Comparison of ENCODE assay signal across 8 cellular contexts in the genomic region with DNA sequence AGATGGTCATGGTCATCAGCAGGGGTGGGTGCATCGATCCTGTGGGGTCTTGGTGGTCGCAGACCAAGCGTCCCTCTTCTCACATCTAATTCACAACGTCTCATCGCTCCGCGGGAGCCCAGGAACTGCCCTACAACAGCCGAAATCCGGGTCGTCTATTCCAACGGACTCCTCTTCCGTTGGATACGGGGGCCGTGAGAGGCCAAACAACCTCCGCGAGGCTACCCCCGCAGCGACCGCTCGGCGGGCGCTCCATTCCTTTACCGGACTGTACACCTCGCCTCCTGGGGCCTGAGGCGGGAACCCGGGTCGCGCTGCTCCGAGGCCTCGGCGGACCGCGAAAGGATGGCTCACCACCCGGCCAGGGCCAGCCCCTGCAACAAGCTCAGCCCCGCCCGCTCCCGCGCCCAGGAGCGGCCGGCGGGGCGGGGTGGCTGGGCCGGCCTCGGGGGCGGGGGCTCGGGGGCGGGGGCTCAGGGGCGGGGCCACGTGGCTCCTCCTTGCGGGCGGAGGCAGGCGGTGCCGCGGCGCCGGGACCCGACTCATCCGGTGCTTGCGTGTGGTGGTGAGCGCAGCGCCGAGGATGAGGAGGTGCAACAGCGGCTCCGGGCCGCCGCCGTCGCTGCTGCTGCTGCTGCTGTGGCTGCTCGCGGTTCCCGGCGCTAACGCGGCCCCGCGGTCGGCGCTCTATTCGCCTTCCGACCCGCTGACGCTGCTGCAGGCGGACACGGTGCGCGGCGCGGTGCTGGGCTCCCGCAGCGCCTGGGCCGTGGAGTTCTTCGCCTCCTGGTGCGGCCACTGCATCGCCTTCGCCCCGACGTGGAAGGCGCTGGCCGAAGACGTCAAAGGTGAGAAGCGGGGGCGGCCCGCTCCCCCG. TPM values are rescaled to one million over a fixed set of nuclear protein-coding genes. Genes with fewer than 3 reads are reported as not detected.
DNase-seq lines count a peak whose midpoint lies in the region; ATAC-seq, FAIRE-seq and TF ChIP-seq lines count a peak whose summit lies in the region.

A gene with protein sequence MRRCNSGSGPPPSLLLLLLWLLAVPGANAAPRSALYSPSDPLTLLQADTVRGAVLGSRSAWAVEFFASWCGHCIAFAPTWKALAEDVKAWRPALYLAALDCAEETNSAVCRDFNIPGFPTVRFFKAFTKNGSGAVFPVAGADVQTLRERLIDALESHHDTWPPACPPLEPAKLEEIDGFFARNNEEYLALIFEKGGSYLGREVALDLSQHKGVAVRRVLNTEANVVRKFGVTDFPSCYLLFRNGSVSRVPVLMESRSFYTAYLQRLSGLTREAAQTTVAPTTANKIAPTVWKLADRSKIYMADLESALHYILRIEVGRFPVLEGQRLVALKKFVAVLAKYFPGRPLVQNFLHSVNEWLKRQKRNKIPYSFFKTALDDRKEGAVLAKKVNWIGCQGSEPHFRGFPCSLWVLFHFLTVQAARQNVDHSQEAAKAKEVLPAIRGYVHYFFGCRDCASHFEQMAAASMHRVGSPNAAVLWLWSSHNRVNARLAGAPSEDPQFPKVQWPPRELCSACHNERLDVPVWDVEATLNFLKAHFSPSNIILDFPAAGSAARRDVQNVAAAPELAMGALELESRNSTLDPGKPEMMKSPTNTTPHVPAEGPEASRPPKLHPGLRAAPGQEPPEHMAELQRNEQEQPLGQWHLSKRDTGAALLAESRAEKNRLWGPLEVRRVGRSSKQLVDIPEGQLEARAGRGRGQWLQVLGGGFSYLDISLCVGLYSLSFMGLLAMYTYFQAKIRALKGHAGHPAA (plus strand): TSS at position 545 of the 877 bp plus-strand sequence. CDS start 39 bp downstream, at position 584.

- no peak for FAIRE-seq in RCC 7860 (lab: Jason Lieb, UNC)

- WGBS in esophagus muscularis mucosa = under 1% methylated on average over 36 of the region's 104 CpGs

- ATAC-seq in GM21619 (IDR thresholded peaks at IDR 0.05; ENCODE audit: unreplicated experiment) = peak; percentile 87
- peak; percentile 95 to 96 for ATAC-seq in activated T-cell treated with anti-CD3 and anti-CD28 coated beads, Interleukin-2, amount 50 U/mL, for 72 hours (replicated peaks in 1 of 2)

- intact Hi-C loops in esophagus muscularis mucosa (cut with DNase I) = no loop called here

- peaks cover 26 to 37% (median 36%) of the 10 kb centered on the region in 4 donors for H3K4me1 ChIP-seq in esophagus muscularis mucosa

- no peaks in the 10 kb centered on the region for H3K36me3 ChIP-seq in esophagus muscularis mucosa

- peak within 1 kb of the TSS; percentile 96 for H3K27ac Mint-ChIP-seq in activated T-cell treated with anti-CD3 and anti-CD28 coated beads, Interleukin-2, amount 50 U/mL, for 72 hours

- TF ChIP-seq POLR2A in esophagus muscularis mucosa (IDR thresholded peaks at IDR 0.05; ENCODE audit: low read depth) = peak; percentile 91

- no peaks in the 10 kb centered on the region for H3K9me3 Mint-ChIP-seq in activated T-cell treated with anti-CD3 and anti-CD28 coated beads, Interleukin-2, amount 50 U/mL, for 72 hours

- H3K27me3 ChIP-seq in esophagus muscularis mucosa = no peaks in the 10 kb centered on the region

- peak within 1 kb of the TSS; percentile 94 to 98 (median 94) for H3K27ac ChIP-seq in esophagus muscularis mucosa (replicated peaks in 1 of 4)

- peak; percentile 81 for DNase-seq in DMS53 treated with DMSO at 0.1 percent for 48 hours (lab: John Stamatoyannopoulos, UW; ENCODE audit: unreplicated experiment)
- peak; percentile 83 for DNase-seq in Jurkat, Clone E6-1 (ENCODE audit: low read depth, low spot score)
- peak; percentile 75 for DNase-seq in RCC 7860 (ENCODE audit: low spot score)
- peak; percentile 92 for DNase-seq in activated T-cell treated with anti-CD3 and anti-CD28 coated beads, Interleukin-2, amount 50 U/mL, for 72 hours
- DNase-seq in esophagus muscularis mucosa (ENCODE audit: extremely low spot score) = peak; percentile 94
- DNase-seq in myocyte (ENCODE audit: low read depth) = peak; percentile 88
- peak; percentile 76 to 78 for DNase-seq in stimulated activated CD8-positive, alpha-beta memory T cell treated with anti-CD3 and anti-CD28 coated beads, Interleukin-7, amount 100 ng/mL, for 48 hours (ENCODE audit: extremely low read depth in 1 of 2, low read depth in 1 of 2)

- H3K4me1 Mint-ChIP-seq in activated T-cell treated with anti-CD3 and anti-CD28 coated beads, Interleukin-2, amount 50 U/mL, for 72 hours (ENCODE audit: low read depth) = peaks cover 36% of the 10 kb centered on the region

- H3K27me3 Mint-ChIP-seq in activated T-cell treated with anti-CD3 and anti-CD28 coated beads, Interleukin-2, amount 50 U/mL, for 72 hours (ENCODE audit: low read depth) = no peaks in the 10 kb centered on the region

- H3K4me3 Mint-ChIP-seq in activated T-cell treated with anti-CD3 and anti-CD28 coated beads, Interleukin-2, amount 50 U/mL, for 72 hours = peak within 1 kb of the TSS; percentile 95 to 98

- peaks cover 3 to 6% of the 10 kb centered on the region in 2 donors for H3K36me3 Mint-ChIP-seq in activated T-cell treated with anti-CD3 and anti-CD28 coated beads, Interleukin-2, amount 50 U/mL, for 72 hours (ENCODE audit: insufficient read depth in 2 of 2)

- peak within 1 kb of the TSS; percentile 86 for H3K4me3 ChIP-seq in Jurkat, Clone E6-1 (ENCODE audit: low read length)
- peak within 1 kb of the TSS; percentile 67 to 98 (median 84) for H3K4me3 ChIP-seq in esophagus muscularis mucosa

- TF ChIP-seq EP300 in esophagus muscularis mucosa (IDR thresholded peaks at IDR 0.05) = no peak

- TF ChIP-seq CTCF in esophagus muscularis mucosa (IDR thresholded peaks at IDR 0.05) = peak in 2 of 3 experiments; percentile 34 to 43

- H3K9me3 ChIP-seq in esophagus muscularis mucosa = no peaks in the 10 kb centered on the region

RNA-seq across cellular contexts. Expression of the gene that starts here (rescaled TPM):
- polyA plus RNA-seq in Jurkat, Clone E6-1 (2012; ENCODE audit: insufficient read depth, insufficient read length) = 34.2 TPM
- 10 to 100 TPM; 35.9 to 44.9 TPM for total RNA-seq in activated T-cell treated with anti-CD3 and anti-CD28 coated beads, Interleukin-2, amount 50 U/mL, for 72 hours
- total RNA-seq in esophagus muscularis mucosa = 100 to 1,000 TPM; 104 to 138 (median 107) TPM
- total RNA-seq in myocyte = 46.5 and 68.2 TPM in 2 replicates
- polyA plus RNA-seq in myocyte (2012) = 178 TPM

Comparison
In these comparisons a context has a peak if more than half of its experiments do, and no peak if none do; other contexts are left out.
1. Peak in every context shown above with its lines: DNase-seq, ATAC-seq, H3K4me3 ChIP-seq and H3K27ac ChIP-seq.